Comparison of ENCODE assay signal across 12 cellular contexts in genomic region chr14:52882824-52883223, GRCh38.
DNase-seq lines count a peak whose midpoint lies in the region; ATAC-seq and TF ChIP-seq lines count a peak whose summit lies in the region.
"Had no signal": no experiment of that assay in that cellular context is flagged by ENCODE, and none has a peak within 500 bp of the region (broad histone marks: within the 10 kb centered on the region; RNA-seq: fewer than 3 reads in every experiment).

No MANE protein-coding gene starts in this region.

- H3K4me2 ChIP-seq in GM23338: no peak overlapping the region
- no peak overlapping the region for H3K4me2 ChIP-seq in neural progenitor cell
- no peak overlapping the region for H3K4me2 ChIP-seq in smooth muscle cell
- H3K4me2 ChIP-seq: BLaER1 treated with 17β-estradiol and CSF1 and Interleukin-3, amounts not matched to agents 10 nM and 100 nM had no signal

- H3F3A ChIP-seq in GM23338 (replicated peaks; ENCODE audit: low read depth) (no peaks in the 10 kb centered on the region), neural progenitor cell (ENCODE audit: low read depth) (peaks cover 17% of the 10 kb centered on the region), smooth muscle cell (ENCODE audit: low read depth) (peaks cover 18% of the 10 kb centered on the region)

- no peaks in the 10 kb centered on the region for H3K9me2 ChIP-seq in GM23338 (ENCODE audit: insufficient read depth)

- TF ChIP-seq EP300 in stomach (IDR thresholded peaks at IDR 0.05): no peak

- no peak overlapping the region for H2AFZ ChIP-seq in GM23338
- no peak overlapping the region for H2AFZ ChIP-seq in neural progenitor cell (replicated peaks)
- H2AFZ ChIP-seq in smooth muscle cell (ENCODE audit: low read depth): no peak overlapping the region

- H3K27me3 Mint-ChIP-seq in GM23338 (ENCODE audit: insufficient read depth, low read depth, poor library complexity): peaks cover 3% of the 10 kb centered on the region
- H3K27me3 Mint-ChIP-seq in WTC11 (ENCODE audit: low read depth): no peaks in the 10 kb centered on the region
- H3K27me3 Mint-ChIP-seq in neural progenitor cell (ENCODE audit: insufficient read depth, low read depth): peaks cover 2% of the 10 kb centered on the region

- no peak for TF ChIP-seq CTCF in GM23338 (conservative IDR thresholded peaks at IDR 0.05; ENCODE audit: low read depth in 2 of 2)
- no peak for TF ChIP-seq CTCF in WTC11 (IDR thresholded peaks at IDR 0.05)
- no peak for TF ChIP-seq CTCF in neural progenitor cell (IDR thresholded peaks at IDR 0.05)
- no peak for TF ChIP-seq CTCF in smooth muscle cell (IDR thresholded peaks at IDR 0.05; ENCODE audit: borderline replicate concordance, insufficient read depth, poor library complexity, severe bottlenecking)
- TF ChIP-seq CTCF in stomach (IDR thresholded peaks at IDR 0.05): no peak

- POLR2A ChIA-PET in WTC11 (lab: Charles Lee): no interaction called here

- H4K20me1 ChIP-seq in GM23338 (replicated peaks; ENCODE audit: insufficient read depth): no peaks in the 10 kb centered on the region
- no peaks in the 10 kb centered on the region for H4K20me1 ChIP-seq in neural progenitor cell (ENCODE audit: low read depth)
- H4K20me1 ChIP-seq in smooth muscle cell (ENCODE audit: low read depth): peaks cover 42% of the 10 kb centered on the region
- H4K20me1 ChIP-seq: BLaER1 treated with 17β-estradiol and CSF1 and Interleukin-3, amounts not matched to agents 10 nM and 100 nM had no signal

- TF ChIP-seq POLR2A in stomach (IDR thresholded peaks at IDR 0.05): no peak

- H3K9me3 ChIP-seq in neural progenitor cell (ENCODE audit: low read depth) (no peaks in the 10 kb centered on the region), smooth muscle cell (replicated peaks; ENCODE audit: low read depth) (no peaks in the 10 kb centered on the region), stomach (no peaks in the 10 kb centered on the region)
- H3K9me3 ChIP-seq: BLaER1 treated with 17β-estradiol and CSF1 and Interleukin-3, amounts not matched to agents 10 nM and 100 nM had no signal

- WGBS in smooth muscle cell (ENCODE audit: low lambda C conversion rate): 89% methylated on average over 6 of the region's 6 CpGs
- WGBS in stomach, 5 donors: 88 to 93% (median 91%) methylated on average over 6 of the region's 6 CpGs

- H3K4me1 ChIP-seq in GM23338 (ENCODE audit: insufficient read depth) (peaks cover 18% of the 10 kb centered on the region; the same call in 1 of the 2 replicates), neural progenitor cell (peaks cover 12% of the 10 kb centered on the region), smooth muscle cell (ENCODE audit: low read depth) (peaks cover 12% of the 10 kb centered on the region), stomach (peaks cover 0 to 26% (median 7%) of the 10 kb centered on the region in 4 donors)
- H3K4me1 ChIP-seq: BLaER1 treated with 17β-estradiol and CSF1 and Interleukin-3, amounts not matched to agents 10 nM and 100 nM had no signal

- ATAC-seq in GM23338 (no peak), WTC11 (no peak)

- no peak overlapping the region for H3K4me3 ChIP-seq in GM23338
- H3K4me3 ChIP-seq in neural progenitor cell: no peak overlapping the region
- no peak overlapping the region for H3K4me3 ChIP-seq in smooth muscle cell
- no peak overlapping the region for H3K4me3 ChIP-seq in stomach
- H3K4me3 ChIP-seq: BLaER1 treated with 17β-estradiol and CSF1 and Interleukin-3, amounts not matched to agents 10 nM and 100 nM had no signal

- H3K9me3 Mint-ChIP-seq in GM23338: no peaks in the 10 kb centered on the region
- 0 out of 2 replicates have a peak, but pooled peaks cover 4% of the 10 kb centered on the region for H3K9me3 Mint-ChIP-seq in WTC11
- no peaks in the 10 kb centered on the region for H3K9me3 Mint-ChIP-seq in neural progenitor cell
- H3K9me3 Mint-ChIP-seq: CD4-positive, CD25-positive, alpha-beta regulatory T cell had no signal

- CTCF ChIA-PET in WTC11 (lab: Charles Lee): interaction anchor here (1.7 kb wide), 1 partner anchor 78 kb away, joined by 7 read pairs; no protein-coding TSS in a partner anchor

- peaks cover 38% of the 10 kb centered on the region for H3K36me3 Mint-ChIP-seq in GM23338 (ENCODE audit: low read depth)
- peaks cover 23% of the 10 kb centered on the region for H3K36me3 Mint-ChIP-seq in WTC11
- H3K36me3 Mint-ChIP-seq in neural progenitor cell: peaks cover 26% of the 10 kb centered on the region
- H3K36me3 Mint-ChIP-seq: CD4-positive, CD25-positive, alpha-beta regulatory T cell had no signal

- H3K27ac Mint-ChIP-seq in GM23338 (peak overlapping the region; percentile 91), WTC11 (peak overlapping the region; percentile 84), neural progenitor cell (no peak overlapping the region)
- H3K27ac Mint-ChIP-seq: CD4-positive, CD25-positive, alpha-beta regulatory T cell had no signal

- H3K4me1 Mint-ChIP-seq in GM23338: peaks cover 30% of the 10 kb centered on the region
- H3K4me1 Mint-ChIP-seq in WTC11: peaks cover 28% of the 10 kb centered on the region
- peaks cover 4% of the 10 kb centered on the region for H3K4me1 Mint-ChIP-seq in neural progenitor cell

- no peaks in the 10 kb centered on the region for H3K27me3 ChIP-seq in GM23338 (ENCODE audit: insufficient read depth)
- no peaks in the 10 kb centered on the region for H3K27me3 ChIP-seq in neural progenitor cell
- H3K27me3 ChIP-seq in smooth muscle cell (ENCODE audit: low read depth): no peaks in the 10 kb centered on the region
- H3K27me3 ChIP-seq in stomach: no peaks in the 10 kb centered on the region
- H3K27me3 ChIP-seq: BLaER1 treated with 17β-estradiol and CSF1 and Interleukin-3, amounts not matched to agents 10 nM and 100 nM had no signal

- H3K79me2 ChIP-seq in GM23338 (replicated peaks; ENCODE audit: insufficient read depth) (peaks cover 6% of the 10 kb centered on the region; the same call in 1 of the 2 replicates), neural progenitor cell (ENCODE audit: low read depth) (peaks cover 34% of the 10 kb centered on the region), smooth muscle cell (ENCODE audit: low read depth) (peaks cover 97% of the 10 kb centered on the region)

- H3K27ac ChIP-seq in GM23338 (ENCODE audit: low read depth) (peak overlapping the region; percentile 78; the same call in 1 of the 2 replicates), neural progenitor cell (peak overlapping the region; percentile 30), smooth muscle cell (ENCODE audit: low read depth) (peak overlapping the region; percentile 85), stomach (no peak overlapping the region)
- H3K27ac ChIP-seq: BLaER1 treated with 17β-estradiol and CSF1 and Interleukin-3, amounts not matched to agents 10 nM and 100 nM had no signal

- DNase-seq in GM23338 (ENCODE audit: low spot score): no peak
- no peak for DNase-seq in WTC11 (ENCODE audit: low spot score)
- DNase-seq in neural progenitor cell (ENCODE audit: low spot score): no peak
- DNase-seq in smooth muscle cell (lab: John Stamatoyannopoulos, UW; ENCODE audit: unreplicated experiment): no peak
- DNase-seq in stomach: no peak
- DNase-seq in HPDE6-E6E7 (ENCODE audit: extremely low spot score): no peak
- DNase-seq in activated CD4-positive, alpha-beta T cell treated with anti-CD3 and anti-CD28 coated beads, Interleukin-2, amount 50 U/mL, for 48 hours: no peak
- DNase-seq: ACHN; CD4-positive, CD25-positive, alpha-beta regulatory T cell; DMS 273 treated with DMSO at 0.1 percent for 48 hours; H7 had no signal

- H3K4me3 Mint-ChIP-seq in GM23338 (no peak overlapping the region), WTC11 (no peak overlapping the region), neural progenitor cell (no peak overlapping the region)
- H3K4me3 Mint-ChIP-seq: CD4-positive, CD25-positive, alpha-beta regulatory T cell had no signal

- H3K9ac ChIP-seq in neural progenitor cell: no peak overlapping the region
- no peak overlapping the region for H3K9ac ChIP-seq in smooth muscle cell (ENCODE audit: low read depth)
- H3K9ac ChIP-seq: BLaER1 treated with 17β-estradiol and CSF1 and Interleukin-3, amounts not matched to agents 10 nM and 100 nM had no signal

- intact Hi-C loops in stomach (cut with DNase I; ENCODE audit: low total_unique reads): no loop called here

- H3K36me3 ChIP-seq in GM23338 (ENCODE audit: insufficient read depth): no peaks in the 10 kb centered on the region
- H3K36me3 ChIP-seq in neural progenitor cell: peaks cover 24% of the 10 kb centered on the region
- peaks cover 42% of the 10 kb centered on the region for H3K36me3 ChIP-seq in smooth muscle cell (ENCODE audit: low read depth)
- peaks cover 0 to 39% (median 21%) of the 10 kb centered on the region in 4 donors for H3K36me3 ChIP-seq in stomach
- H3K36me3 ChIP-seq: BLaER1 treated with 17β-estradiol and CSF1 and Interleukin-3, amounts not matched to agents 10 nM and 100 nM had no signal

TF ChIP-seq in WTC11, 78 proteins besides CTCF, POLR2A, EP300 and RAD21 (continues in another document):
- no peak for TF ChIP-seq ZNF263 (CRISPR knock-in tag; IDR thresholded peaks at IDR 0.05; ENCODE audit: low read depth)
- no peak for TF ChIP-seq MXD4 (CRISPR knock-in tag; IDR thresholded peaks at IDR 0.05; ENCODE audit: borderline replicate concordance)
- TF ChIP-seq, protein P1, sequence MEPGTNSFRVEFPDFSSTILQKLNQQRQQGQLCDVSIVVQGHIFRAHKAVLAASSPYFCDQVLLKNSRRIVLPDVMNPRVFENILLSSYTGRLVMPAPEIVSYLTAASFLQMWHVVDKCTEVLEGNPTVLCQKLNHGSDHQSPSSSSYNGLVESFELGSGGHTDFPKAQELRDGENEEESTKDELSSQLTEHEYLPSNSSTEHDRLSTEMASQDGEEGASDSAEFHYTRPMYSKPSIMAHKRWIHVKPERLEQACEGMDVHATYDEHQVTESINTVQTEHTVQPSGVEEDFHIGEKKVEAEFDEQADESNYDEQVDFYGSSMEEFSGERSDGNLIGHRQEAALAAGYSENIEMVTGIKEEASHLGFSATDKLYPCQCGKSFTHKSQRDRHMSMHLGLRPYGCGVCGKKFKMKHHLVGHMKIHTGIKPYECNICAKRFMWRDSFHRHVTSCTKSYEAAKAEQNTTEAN (CRISPR knock-in tag; IDR thresholded peaks at IDR 0.05): no peak
- TF ChIP-seq USF1 (CRISPR knock-in tag; IDR thresholded peaks at IDR 0.05): no peak
- TF ChIP-seq ZNF317 (CRISPR knock-in tag; IDR thresholded peaks at IDR 0.05; ENCODE audit: borderline replicate concordance, low read depth): no peak
- TF ChIP-seq, protein P2, sequence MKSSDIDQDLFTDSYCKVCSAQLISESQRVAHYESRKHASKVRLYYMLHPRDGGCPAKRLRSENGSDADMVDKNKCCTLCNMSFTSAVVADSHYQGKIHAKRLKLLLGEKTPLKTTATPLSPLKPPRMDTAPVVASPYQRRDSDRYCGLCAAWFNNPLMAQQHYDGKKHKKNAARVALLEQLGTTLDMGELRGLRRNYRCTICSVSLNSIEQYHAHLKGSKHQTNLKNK (CRISPR knock-in tag; IDR thresholded peaks at IDR 0.05): no peak

Comparison
In these comparisons a context has a peak if more than half of its experiments do, and no peak if none do; other contexts are left out.
1. H3K27ac ChIP-seq: peak in GM23338 (single experiment), neural progenitor cell (single experiment) and smooth muscle cell (single experiment); none in stomach (0 of 5).